Comparison of ENCODE assay signal across 1 cellular context in genomic region chr3:129994883-129995559, GRCh38.
TF ChIP-seq lines count a peak whose summit lies in the region.

No MANE protein-coding gene starts in this region.

TF ChIP-seq in K562, 482 proteins besides CTCF, POLR2A, EP300 and RAD21 (continued from another document):
- no peak for TF ChIP-seq RREB1 (CRISPR knock-in tag; IDR thresholded peaks at IDR 0.05)
- TF ChIP-seq ZNF407 (IDR thresholded peaks at IDR 0.05; ENCODE audit: low read depth) = no peak
- no peak for TF ChIP-seq JUN (IDR thresholded peaks at IDR 0.05; ENCODE audit: borderline replicate concordance, low read depth, low read length)
- no peak for TF ChIP-seq JUN (CRISPR knock-in tag; IDR thresholded peaks at IDR 0.05; ENCODE audit: borderline replicate concordance)
